Comparison of ENCODE assay signal across 9 cellular contexts in genomic region chr4:120718979-120719566, GRCh38.
DNase-seq lines count a peak whose midpoint lies in the region; ATAC-seq and TF ChIP-seq lines count a peak whose summit lies in the region.
"Had no signal": no experiment of that assay in that cellular context is flagged by ENCODE, and none has a peak within 500 bp of the region (broad histone marks: within the 10 kb centered on the region; RNA-seq: fewer than 3 reads in every experiment).

No MANE protein-coding gene starts in this region.

- CTCF ChIA-PET in RWPE1 (lab: Yijun Ruan, JAX), result interaction anchor here (0.8 kb wide), 1 partner anchor 10 kb away, joined by 3 read pairs; no protein-coding TSS in a partner anchor

- DNase-seq in NCI-H1436 (lab: John Stamatoyannopoulos, UW), result peak; percentile 20
- DNase-seq in NCI-H1436 treated with DMSO at 0.1 percent for 48 hours (lab: John Stamatoyannopoulos, UW), result no peak
- DNase-seq in RWPE1 (ENCODE audit: low spot score), result no peak
- DNase-seq in esophagus squamous epithelium (lab: John Stamatoyannopoulos, UW), result no peak
- DNase-seq in ovary, result peak in 4 of 5 donors; percentile 10 to 34 (median 23)
- no peak for DNase-seq in UCSD-AML1 (lab: John Stamatoyannopoulos, UW; ENCODE audit: unreplicated experiment)

- WGBS in esophagus squamous epithelium, 2 donors, result 25 to 30% methylated on average over 5 of the region's 5 CpGs
- 22 to 44% (median 38%) methylated on average over 5 of the region's 5 CpGs for WGBS in ovary, 3 donors

- TF ChIP-seq CTCF in RWPE1 (conservative IDR thresholded peaks at IDR 0.05; ENCODE audit: low read depth), result peak; percentile 58
- peak in 5 of 6 experiments; percentile 15 to 52 (median 34) for TF ChIP-seq CTCF in esophagus squamous epithelium (IDR thresholded peaks at IDR 0.05)
- TF ChIP-seq CTCF in ovary (IDR thresholded peaks at IDR 0.05), result peak in 1 of 3 donors; percentile 30

- no peaks in the 10 kb centered on the region for H3K27me3 ChIP-seq in esophagus squamous epithelium
- no peaks in the 10 kb centered on the region for H3K27me3 ChIP-seq in ovary
- H3K27me3 ChIP-seq: BLaER1 had no signal

- H3K4me3 ChIP-seq in esophagus squamous epithelium, result no peak overlapping the region
- no peak overlapping the region for H3K4me3 ChIP-seq in ovary
- H3K4me3 ChIP-seq: BLaER1 had no signal

- intact Hi-C loops in esophagus squamous epithelium (cut with DNase I) (no loop called here), ovary (cut with DNase I) (loop anchor here in 2 of 4 donors (5.0 to 10.0 kb wide), 2 partner anchors 373 to 376 kb away; no protein-coding TSS in a partner anchor)

- no peak overlapping the region for H3K27ac ChIP-seq in RWPE1
- H3K27ac ChIP-seq in esophagus squamous epithelium, result no peak overlapping the region
- no peak overlapping the region for H3K27ac ChIP-seq in ovary
- H3K27ac ChIP-seq: BLaER1 had no signal

- H3K9me3 ChIP-seq in esophagus squamous epithelium (no peaks in the 10 kb centered on the region), ovary (no peaks in the 10 kb centered on the region)
- H3K9me3 ChIP-seq: BLaER1 had no signal

- ATAC-seq in GM19438 (IDR thresholded peaks at IDR 0.05; ENCODE audit: low read depth, unreplicated experiment) (peak; percentile 90), HG03460 (IDR thresholded peaks at IDR 0.05; ENCODE audit: unreplicated experiment) (peak; percentile 86)

- no peak for TF ChIP-seq EP300 in ovary (IDR thresholded peaks at IDR 0.05)

- no peaks in the 10 kb centered on the region for H3K36me3 ChIP-seq in esophagus squamous epithelium
- H3K36me3 ChIP-seq in ovary, result no peaks in the 10 kb centered on the region
- H3K36me3 ChIP-seq: BLaER1 had no signal

- H3K4me1 ChIP-seq in esophagus squamous epithelium (no peaks in the 10 kb centered on the region), ovary (ENCODE audit: insufficient read depth) (no peaks in the 10 kb centered on the region)
- H3K4me1 ChIP-seq: BLaER1 had no signal

- TF ChIP-seq POLR2A in esophagus squamous epithelium (IDR thresholded peaks at IDR 0.05) (no peak), ovary (IDR thresholded peaks at IDR 0.05) (no peak)

- POLR2A ChIA-PET in RWPE1 (lab: Yijun Ruan, JAX; ENCODE audit: low non-redundant PET), result no interaction called here

Comparison
In these comparisons a context has a peak if more than half of its experiments do, and no peak if none do; other contexts are left out.
1. DNase-seq: peak in NCI-H1436 (single experiment) and ovary (4 of 5); none in NCI-H1436 treated with DMSO at 0.1 percent for 48 hours (single experiment), RWPE1 (single experiment), esophagus squamous epithelium (single experiment) and UCSD-AML1 (single experiment).